14 cellular contexts compared by ENCODE assay signal in the genomic region with DNA sequence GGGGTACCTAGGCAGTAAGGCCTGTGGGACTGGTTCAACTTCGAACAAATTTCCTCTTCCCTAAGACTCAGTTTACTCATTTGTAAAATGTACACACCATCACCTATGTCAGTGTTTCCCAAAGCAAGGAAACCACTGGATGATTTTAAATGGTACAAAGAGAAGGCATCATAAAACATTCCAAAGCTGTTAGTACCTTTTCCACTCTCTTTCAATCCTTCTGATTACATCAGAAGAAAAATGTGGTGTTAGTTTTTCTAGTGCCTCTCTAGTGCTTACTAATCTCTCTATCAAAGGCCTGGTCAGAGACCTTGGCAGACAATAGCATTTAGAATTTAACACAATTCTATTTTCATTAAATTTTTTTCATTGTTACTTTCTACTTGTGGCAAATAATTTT. TPM values are rescaled to one million over a fixed set of nuclear protein-coding genes. Genes with fewer than 3 reads are reported as not detected.
DNase-seq lines count a peak whose midpoint lies in the region; ATAC-seq and TF ChIP-seq lines count a peak whose summit lies in the region.
"Had no signal": no experiment of that assay in that cellular context is flagged by ENCODE, and none has a peak within 500 bp of the region (broad histone marks: within the 10 kb centered on the region; RNA-seq: fewer than 3 reads in every experiment).

No MANE protein-coding gene starts in this region.

- CTCF ChIA-PET in HEK293 (lab: Yijun Ruan, JAX) = interaction anchor here (0.6 to 4.6 kb wide), 10 partner anchors 11 to 241 kb away, joined by 3 to 22 read pairs (median 6); no protein-coding TSS in a partner anchor

- no peak for TF ChIP-seq CTCF in HEK293 (tag by site-specific recombination; IDR thresholded peaks at IDR 0.05)
- TF ChIP-seq CTCF in adrenal gland (IDR thresholded peaks at IDR 0.05) = no peak
- TF ChIP-seq CTCF in WERI-Rb-1 (IDR thresholded peaks at IDR 0.05; ENCODE audit: low read depth, low read length) = no peak

- intact Hi-C loops in adrenal gland (cut with DNase I) = no loop called here

- POLR2A ChIA-PET in HEK293 (lab: Yijun Ruan, JAX) = no interaction called here

- no peak for TF ChIP-seq POLR2A in adrenal gland (IDR thresholded peaks at IDR 0.05)

- ATAC-seq in GM19023 (IDR thresholded peaks at IDR 0.05; ENCODE audit: unreplicated experiment) = no peak
- ATAC-seq: naive thymus-derived CD8-positive, alpha-beta T cell; T-helper 17 cell had no signal

- WGBS in adrenal gland, 4 donors = 76 to 97% (median 88%) methylated on average over 1 of the region's 1 CpG

- H3K9me3 ChIP-seq in HEK293 (ENCODE audit: control insufficient read depth, insufficient read depth, low read depth, low read length) = no peaks in the 10 kb centered on the region
- peaks cover 0 to 4% (median 0%) of the 10 kb centered on the region in 3 donors for H3K9me3 ChIP-seq in adrenal gland (replicated peaks in 1 of 3)
- no peaks in the 10 kb centered on the region for H3K9me3 ChIP-seq in WERI-Rb-1 (ENCODE audit: severe bottlenecking)
- H3K9me3 ChIP-seq: sigmoid colon, stomach had no signal

- H3K27me3 ChIP-seq in adrenal gland (peaks cover 14% of the 10 kb centered on the region), WERI-Rb-1 (ENCODE audit: insufficient read depth, low read depth, severe bottlenecking) (no peaks in the 10 kb centered on the region)

- H3K4me3 ChIP-seq in HEK293 (ENCODE audit: low read depth, low read length) = no peak overlapping the region
- no peak overlapping the region for H3K4me3 ChIP-seq in adrenal gland
- H3K4me3 ChIP-seq in WERI-Rb-1 (ENCODE audit: low read depth, low read length) = no peak overlapping the region
- H3K4me3 ChIP-seq: sigmoid colon, stomach had no signal

- no peak overlapping the region for H3K27ac ChIP-seq in HEK293 (ENCODE audit: extremely low read depth, low read depth, low read length)
- no peak overlapping the region for H3K27ac ChIP-seq in adrenal gland
- H3K27ac ChIP-seq in WERI-Rb-1 = no peak overlapping the region
- H3K27ac ChIP-seq: sigmoid colon, stomach had no signal

- DNase-seq in SW480 (ENCODE audit: low spot score) (peak; percentile 41), iris pigment epithelial cell (ENCODE audit: low read depth) (peak; percentile 73), adrenal gland (no peak), WERI-Rb-1 (no peak), NCI-H146 treated with DMSO at 0.1 percent for 48 hours (lab: John Stamatoyannopoulos, UW; ENCODE audit: unreplicated experiment) (no peak)
- DNase-seq: activated CD4-positive, alpha-beta T cell treated with anti-CD3 and anti-CD28 coated beads, Interleukin-2, amount 10 ng/mL, durations not matched to agents 7 days and 5 days; effector CD4-positive, alpha-beta T cell; naive thymus-derived CD8-positive, alpha-beta T cell; sigmoid colon; stomach; T-helper 17 cell had no signal

- H3K4me1 ChIP-seq in HEK293 (ENCODE audit: control insufficient read depth, insufficient read depth, low read length) (peaks cover 22% of the 10 kb centered on the region), adrenal gland (replicated peaks in 1 of 2) (no peaks in the 10 kb centered on the region)
- H3K4me1 ChIP-seq: stomach had no signal

- H3K36me3 ChIP-seq in HEK293 (ENCODE audit: control insufficient read depth in 2 of 2, insufficient read depth in 1 of 2, low read length in 2 of 2) = no peaks in the 10 kb centered on the region
- H3K36me3 ChIP-seq in adrenal gland (replicated peaks in 1 of 2) = no peaks in the 10 kb centered on the region
- no peaks in the 10 kb centered on the region; the same call in 1 of the 2 replicates for H3K36me3 ChIP-seq in WERI-Rb-1
- H3K36me3 ChIP-seq: sigmoid colon, stomach had no signal

TF ChIP-seq in HEK293, 187 proteins besides CTCF, POLR2A, EP300 and RAD21:
- TF ChIP-seq, protein P1, sequence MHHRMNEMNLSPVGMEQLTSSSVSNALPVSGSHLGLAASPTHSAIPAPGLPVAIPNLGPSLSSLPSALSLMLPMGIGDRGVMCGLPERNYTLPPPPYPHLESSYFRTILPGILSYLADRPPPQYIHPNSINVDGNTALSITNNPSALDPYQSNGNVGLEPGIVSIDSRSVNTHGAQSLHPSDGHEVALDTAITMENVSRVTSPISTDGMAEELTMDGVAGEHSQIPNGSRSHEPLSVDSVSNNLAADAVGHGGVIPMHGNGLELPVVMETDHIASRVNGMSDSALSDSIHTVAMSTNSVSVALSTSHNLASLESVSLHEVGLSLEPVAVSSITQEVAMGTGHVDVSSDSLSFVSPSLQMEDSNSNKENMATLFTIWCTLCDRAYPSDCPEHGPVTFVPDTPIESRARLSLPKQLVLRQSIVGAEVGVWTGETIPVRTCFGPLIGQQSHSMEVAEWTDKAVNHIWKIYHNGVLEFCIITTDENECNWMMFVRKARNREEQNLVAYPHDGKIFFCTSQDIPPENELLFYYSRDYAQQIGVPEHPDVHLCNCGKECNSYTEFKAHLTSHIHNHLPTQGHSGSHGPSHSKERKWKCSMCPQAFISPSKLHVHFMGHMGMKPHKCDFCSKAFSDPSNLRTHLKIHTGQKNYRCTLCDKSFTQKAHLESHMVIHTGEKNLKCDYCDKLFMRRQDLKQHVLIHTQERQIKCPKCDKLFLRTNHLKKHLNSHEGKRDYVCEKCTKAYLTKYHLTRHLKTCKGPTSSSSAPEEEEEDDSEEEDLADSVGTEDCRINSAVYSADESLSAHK (tag by site-specific recombination; IDR thresholded peaks at IDR 0.05) = no peak
- TF ChIP-seq TCF7L2 (IDR thresholded peaks at IDR 0.05; ENCODE audit: borderline replicate concordance, low read depth, low read length) (peak; percentile 32; the same call in 1 of the 2 replicates), PRDM1 (tag by site-specific recombination; IDR thresholded peaks at IDR 0.05) (peak; percentile 40; the same call in 1 of the 2 replicates), IKZF3 (tag by site-specific recombination; IDR thresholded peaks at IDR 0.05) (peak; percentile 65)
- TF ChIP-seq, protein P2, sequence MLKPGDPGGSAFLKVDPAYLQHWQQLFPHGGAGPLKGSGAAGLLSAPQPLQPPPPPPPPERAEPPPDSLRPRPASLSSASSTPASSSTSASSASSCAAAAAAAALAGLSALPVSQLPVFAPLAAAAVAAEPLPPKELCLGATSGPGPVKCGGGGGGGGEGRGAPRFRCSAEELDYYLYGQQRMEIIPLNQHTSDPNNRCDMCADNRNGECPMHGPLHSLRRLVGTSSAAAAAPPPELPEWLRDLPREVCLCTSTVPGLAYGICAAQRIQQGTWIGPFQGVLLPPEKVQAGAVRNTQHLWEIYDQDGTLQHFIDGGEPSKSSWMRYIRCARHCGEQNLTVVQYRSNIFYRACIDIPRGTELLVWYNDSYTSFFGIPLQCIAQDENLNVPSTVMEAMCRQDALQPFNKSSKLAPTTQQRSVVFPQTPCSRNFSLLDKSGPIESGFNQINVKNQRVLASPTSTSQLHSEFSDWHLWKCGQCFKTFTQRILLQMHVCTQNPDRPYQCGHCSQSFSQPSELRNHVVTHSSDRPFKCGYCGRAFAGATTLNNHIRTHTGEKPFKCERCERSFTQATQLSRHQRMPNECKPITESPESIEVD (tag by site-specific recombination; IDR thresholded peaks at IDR 0.05) = peak; percentile 81

RNA-seq across cellular contexts. Expression of a gene that starts 18.1 kb away (rescaled TPM):
- total RNA-seq in adrenal gland = 1 to 10 TPM in 7 of 8 donors, under 1 TPM in 1; 0.83 to 2.4 (median 1.5) TPM
- 1 to 10 TPM in 2 of 3 donors, under 1 TPM in 1; 0.46 to 1.4 (median 1.1) TPM for polyA plus RNA-seq in adrenal gland
- polyA plus RNA-seq: naive thymus-derived CD8-positive, alpha-beta T cell had no signal

RNA-seq across cellular contexts. Expression of a gene that starts 24.0 kb away (rescaled TPM):
- 10 to 100 TPM in 4 of 8 donors, 1 to 10 TPM in 4; 5.0 to 21.4 (median 10.3) TPM for total RNA-seq in adrenal gland
- polyA plus RNA-seq in adrenal gland = 1 to 10 TPM; 1.7 to 3.4 (median 2.9) TPM
- total RNA-seq: activated CD4-positive, alpha-beta T cell treated with anti-CD3 and anti-CD28 coated beads, Interleukin-2, amount 10 ng/mL, durations not matched to agents 7 days and 5 days; activated T-helper 1 cell treated with anti-CD3 and anti-CD28 coated beads, Interleukin-12 subunit alpha, Interleukin-12 subunit beta, Interleukin-2, Interleukin-4 antibody, amounts not matched to agents 30 ng/mL and 10 ng/mL and 1 ng/mL, durations not matched to agents 14 hours and 24 hours and 36 hours; T-helper 17 cell had no signal
- polyA plus RNA-seq: naive thymus-derived CD8-positive, alpha-beta T cell had no signal

Comparison
In these comparisons a context has a peak if more than half of its experiments do, and no peak if none do; other contexts are left out.
1. DNase-seq: peak in SW480 (single experiment) and iris pigment epithelial cell (single experiment); none in adrenal gland (0 of 7), WERI-Rb-1 (single experiment) and NCI-H146 treated with DMSO at 0.1 percent for 48 hours (single experiment).